9 cellular contexts compared by ENCODE assay signal in genomic region chrX:130083656-130084382, GRCh38. TPM values are rescaled to one million over a fixed set of nuclear protein-coding genes. Genes with fewer than 3 reads are reported as not detected.
DNase-seq lines count a peak whose midpoint lies in the region; ATAC-seq and TF ChIP-seq lines count a peak whose summit lies in the region.
"Had no signal": no experiment of that assay in that cellular context is flagged by ENCODE, and none has a peak within 500 bp of the region (broad histone marks: within the 10 kb centered on the region; RNA-seq: fewer than 3 reads in every experiment).

No MANE protein-coding gene starts in this region.

- H3K9me2 ChIP-seq in GM23338 (ENCODE audit: insufficient read depth), result no peaks in the 10 kb centered on the region

- H3K27ac ChIP-seq in GM23338 (ENCODE audit: low read depth) (no peak overlapping the region), esophagus muscularis mucosa (replicated peaks in 1 of 4) (peak overlapping the region in 1 of 4 donors; percentile 22)

- H3K4me2 ChIP-seq in GM23338, result no peak overlapping the region

- no peaks in the 10 kb centered on the region for H3K9me3 ChIP-seq in esophagus muscularis mucosa

- DNase-seq in SKM-1 (lab: John Stamatoyannopoulos, UW; ENCODE audit: unreplicated experiment) (peak; percentile 15), neural crest cell (ENCODE audit: low read depth, low spot score) (no peak), GM23338 (ENCODE audit: low spot score) (no peak), esophagus muscularis mucosa (ENCODE audit: extremely low spot score) (no peak), KG1 (lab: John Stamatoyannopoulos, UW) (no peak), SW 1271 (lab: John Stamatoyannopoulos, UW) (no peak)
- DNase-seq: kidney had no signal

- TF ChIP-seq CTCF in neural crest cell (conservative IDR thresholded peaks at IDR 0.05), result no peak
- no peak for TF ChIP-seq CTCF in GM23338 (conservative IDR thresholded peaks at IDR 0.05; ENCODE audit: low read depth in 2 of 2)
- no peak for TF ChIP-seq CTCF in esophagus muscularis mucosa (IDR thresholded peaks at IDR 0.05)

- intact Hi-C loops in esophagus muscularis mucosa (cut with DNase I), result loop anchor here (5.0 kb wide), 1 partner anchor 38 kb away; no protein-coding TSS in a partner anchor

- H3K4me1 Mint-ChIP-seq in neural crest cell, result peaks cover 4% of the 10 kb centered on the region
- peaks cover 28% of the 10 kb centered on the region for H3K4me1 Mint-ChIP-seq in GM23338

- WGBS in esophagus muscularis mucosa, result 73% methylated on average over 10 of the region's 15 CpGs

- H3K27me3 Mint-ChIP-seq in neural crest cell (ENCODE audit: low read depth), result no peaks in the 10 kb centered on the region
- peaks cover 5% of the 10 kb centered on the region for H3K27me3 Mint-ChIP-seq in GM23338 (ENCODE audit: insufficient read depth, low read depth, poor library complexity)

- TF ChIP-seq POLR2A in esophagus muscularis mucosa (IDR thresholded peaks at IDR 0.05; ENCODE audit: low read depth), result no peak

- H3K79me2 ChIP-seq in GM23338 (replicated peaks; ENCODE audit: insufficient read depth), result no peaks in the 10 kb centered on the region

- H3K36me3 ChIP-seq in GM23338 (ENCODE audit: insufficient read depth) (no peaks in the 10 kb centered on the region), esophagus muscularis mucosa (no peaks in the 10 kb centered on the region)

- no peak overlapping the region for H2AFZ ChIP-seq in GM23338

- H3K9me3 Mint-ChIP-seq in neural crest cell (peaks cover 3% of the 10 kb centered on the region), GM23338 (no peaks in the 10 kb centered on the region)

- H3K4me3 ChIP-seq in GM23338 (no peak overlapping the region), esophagus muscularis mucosa (no peak overlapping the region)

- peak overlapping the region; percentile 20 for H3K27ac Mint-ChIP-seq in neural crest cell (ENCODE audit: unreplicated experiment)
- H3K27ac Mint-ChIP-seq in GM23338, result no peak overlapping the region

- no peaks in the 10 kb centered on the region for H3K27me3 ChIP-seq in GM23338 (ENCODE audit: insufficient read depth)
- no peaks in the 10 kb centered on the region for H3K27me3 ChIP-seq in esophagus muscularis mucosa

- no peak for TF ChIP-seq EP300 in esophagus muscularis mucosa (IDR thresholded peaks at IDR 0.05)

- H3K4me1 ChIP-seq in GM23338 (ENCODE audit: insufficient read depth) (peaks cover 3% of the 10 kb centered on the region; the same call in 1 of the 2 replicates), esophagus muscularis mucosa (peaks cover 10 to 27% (median 20%) of the 10 kb centered on the region in 4 donors)

- no peaks in the 10 kb centered on the region for H3K36me3 Mint-ChIP-seq in neural crest cell (ENCODE audit: low read depth)
- no peaks in the 10 kb centered on the region for H3K36me3 Mint-ChIP-seq in GM23338 (ENCODE audit: low read depth)

- no peaks in the 10 kb centered on the region for H3F3A ChIP-seq in GM23338 (replicated peaks; ENCODE audit: low read depth)

- no peaks in the 10 kb centered on the region for H4K20me1 ChIP-seq in GM23338 (replicated peaks; ENCODE audit: insufficient read depth)

- no peak overlapping the region for H3K4me3 Mint-ChIP-seq in neural crest cell
- H3K4me3 Mint-ChIP-seq in GM23338, result no peak overlapping the region; the same call in 2 of the 3 replicates

- ATAC-seq in GM18873 (IDR thresholded peaks at IDR 0.05; ENCODE audit: low FRiP score, unreplicated experiment) (peak; percentile 29), HG02678 (IDR thresholded peaks at IDR 0.05; ENCODE audit: unreplicated experiment) (peak; percentile 29), GM23338 (no peak)

TF ChIP-seq in GM23338, 12 proteins besides CTCF, POLR2A, EP300 and RAD21:
- TF ChIP-seq POLR2AphosphoS5 (IDR thresholded peaks at IDR 0.05; ENCODE audit: low read depth), result no peak
- TF ChIP-seq, protein P1, sequence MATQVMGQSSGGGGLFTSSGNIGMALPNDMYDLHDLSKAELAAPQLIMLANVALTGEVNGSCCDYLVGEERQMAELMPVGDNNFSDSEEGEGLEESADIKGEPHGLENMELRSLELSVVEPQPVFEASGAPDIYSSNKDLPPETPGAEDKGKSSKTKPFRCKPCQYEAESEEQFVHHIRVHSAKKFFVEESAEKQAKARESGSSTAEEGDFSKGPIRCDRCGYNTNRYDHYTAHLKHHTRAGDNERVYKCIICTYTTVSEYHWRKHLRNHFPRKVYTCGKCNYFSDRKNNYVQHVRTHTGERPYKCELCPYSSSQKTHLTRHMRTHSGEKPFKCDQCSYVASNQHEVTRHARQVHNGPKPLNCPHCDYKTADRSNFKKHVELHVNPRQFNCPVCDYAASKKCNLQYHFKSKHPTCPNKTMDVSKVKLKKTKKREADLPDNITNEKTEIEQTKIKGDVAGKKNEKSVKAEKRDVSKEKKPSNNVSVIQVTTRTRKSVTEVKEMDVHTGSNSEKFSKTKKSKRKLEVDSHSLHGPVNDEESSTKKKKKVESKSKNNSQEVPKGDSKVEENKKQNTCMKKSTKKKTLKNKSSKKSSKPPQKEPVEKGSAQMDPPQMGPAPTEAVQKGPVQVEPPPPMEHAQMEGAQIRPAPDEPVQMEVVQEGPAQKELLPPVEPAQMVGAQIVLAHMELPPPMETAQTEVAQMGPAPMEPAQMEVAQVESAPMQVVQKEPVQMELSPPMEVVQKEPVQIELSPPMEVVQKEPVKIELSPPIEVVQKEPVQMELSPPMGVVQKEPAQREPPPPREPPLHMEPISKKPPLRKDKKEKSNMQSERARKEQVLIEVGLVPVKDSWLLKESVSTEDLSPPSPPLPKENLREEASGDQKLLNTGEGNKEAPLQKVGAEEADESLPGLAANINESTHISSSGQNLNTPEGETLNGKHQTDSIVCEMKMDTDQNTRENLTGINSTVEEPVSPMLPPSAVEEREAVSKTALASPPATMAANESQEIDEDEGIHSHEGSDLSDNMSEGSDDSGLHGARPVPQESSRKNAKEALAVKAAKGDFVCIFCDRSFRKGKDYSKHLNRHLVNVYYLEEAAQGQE (IDR thresholded peaks at IDR 0.05; ENCODE audit: unreplicated experiment), result no peak
- no peak for TF ChIP-seq ZNF114 (CRISPR knock-in tag; IDR thresholded peaks at IDR 0.05)
- TF ChIP-seq JUNB (IDR thresholded peaks at IDR 0.05; ENCODE audit: unreplicated experiment), result no peak
- TF ChIP-seq EZH2 (IDR thresholded peaks at IDR 0.05; ENCODE audit: low read depth, unreplicated experiment), result no peak
- TF ChIP-seq NANOG (IDR thresholded peaks at IDR 0.05; ENCODE audit: borderline replicate concordance), result no peak
TF ChIP-seq in GM23338: peak in this region for 0.

RNA-seq across cellular contexts. Expression of gene ELF4, which starts 26.5 kb away (rescaled TPM):
- total RNA-seq in neural crest cell, result 0.86 and 1.0 TPM in 2 replicates
- 1.6 and 1.8 TPM in 2 replicates for total RNA-seq in GM23338 (2014; rRNA removed; shearing (Covaris generic))
- 0.42 and 0.50 TPM in 2 replicates for polyA plus RNA-seq in GM23338 (2016; fragmentation: Nextera tagmentation; extraction: Ambion mirVana)
- total RNA-seq in esophagus muscularis mucosa, result 1 to 10 TPM; 6.2 to 9.9 (median 9.4) TPM
